Comparison of ENCODE assay signal across 1 cellular context in the genomic region with DNA sequence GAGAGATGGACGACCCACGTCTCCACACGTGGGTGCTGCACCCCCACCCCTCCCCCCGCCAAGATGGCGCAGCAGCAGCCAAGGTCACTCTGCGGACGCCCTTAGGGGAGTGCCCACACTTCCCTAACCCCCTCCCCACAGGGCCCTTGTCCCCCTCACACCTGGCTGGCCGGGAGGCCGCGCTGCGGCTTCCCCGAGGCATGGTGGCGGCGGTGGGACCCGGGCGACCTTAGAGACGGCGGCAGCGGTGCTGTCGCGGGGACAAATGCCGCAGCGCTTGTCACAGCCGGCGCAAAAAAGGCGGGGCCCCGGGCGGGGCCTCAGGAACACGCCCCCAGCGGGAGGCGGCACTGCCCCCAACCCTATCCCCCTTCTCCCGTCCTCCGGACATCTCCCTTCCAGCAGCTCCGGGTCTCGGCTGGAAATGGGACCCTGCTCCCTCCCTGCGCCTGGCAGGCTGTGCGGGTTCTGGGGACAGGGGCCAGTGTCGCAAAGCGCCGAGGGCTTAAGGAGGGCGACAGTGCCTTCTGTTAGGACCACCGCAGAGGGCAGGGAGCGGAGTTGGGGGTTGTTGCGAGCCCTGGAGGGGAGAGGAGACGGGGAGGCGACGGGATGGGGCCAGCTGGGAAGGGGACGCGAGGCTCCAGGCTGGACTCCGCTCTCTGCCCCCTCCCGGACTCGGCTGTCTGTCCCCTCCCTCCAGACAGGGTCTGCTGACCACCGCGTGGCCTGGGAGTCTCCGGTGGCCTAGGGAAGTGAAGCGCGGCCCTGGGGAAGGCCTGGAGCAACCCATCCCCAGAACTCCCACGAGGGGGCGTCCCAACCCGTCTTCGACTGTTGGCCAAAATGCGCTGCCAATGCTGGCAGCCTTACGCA.
A peak's percentile ranks its signal among the peaks of the same experiment; 100 is the strongest.
TF ChIP-seq lines count a peak whose summit lies in the region.

A gene (minus strand): TSS at position 300 of the 876 bp plus-strand sequence. CDS start 98 bp downstream, at position 202.

TF ChIP-seq in HepG2, 621 proteins besides CTCF, POLR2A, EP300 and RAD21 (continued from another document and continues in another):
- TF ChIP-seq, protein P1, sequence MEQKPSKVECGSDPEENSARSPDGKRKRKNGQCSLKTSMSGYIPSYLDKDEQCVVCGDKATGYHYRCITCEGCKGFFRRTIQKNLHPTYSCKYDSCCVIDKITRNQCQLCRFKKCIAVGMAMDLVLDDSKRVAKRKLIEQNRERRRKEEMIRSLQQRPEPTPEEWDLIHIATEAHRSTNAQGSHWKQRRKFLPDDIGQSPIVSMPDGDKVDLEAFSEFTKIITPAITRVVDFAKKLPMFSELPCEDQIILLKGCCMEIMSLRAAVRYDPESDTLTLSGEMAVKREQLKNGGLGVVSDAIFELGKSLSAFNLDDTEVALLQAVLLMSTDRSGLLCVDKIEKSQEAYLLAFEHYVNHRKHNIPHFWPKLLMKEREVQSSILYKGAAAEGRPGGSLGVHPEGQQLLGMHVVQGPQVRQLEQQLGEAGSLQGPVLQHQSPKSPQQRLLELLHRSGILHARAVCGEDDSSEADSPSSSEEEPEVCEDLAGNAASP (CRISPR knock-in tag; IDR thresholded peaks at IDR 0.05; ENCODE audit: borderline replicate concordance) = peak; percentile 11; the same call in 1 of the 2 replicates
- TF ChIP-seq ZBTB42 (CRISPR knock-in tag; IDR thresholded peaks at IDR 0.05) (peak; percentile 79; the same call in 1 of the 2 replicates), GTF2F1 (IDR thresholded peaks at IDR 0.05; ENCODE audit: low read length) (no peak), SOX13 (IDR thresholded peaks at IDR 0.05) (no peak), SOX13 (CRISPR knock-in tag; conservative IDR thresholded peaks at IDR 0.05 in 1 of 2, IDR thresholded peaks at IDR 0.05 in 1 of 2) (no peak; a peak in 1 of 4 replicates), SAP130 (CRISPR knock-in tag; IDR thresholded peaks at IDR 0.05; ENCODE audit: low read depth) (peak; percentile 65), MATR3 (CRISPR knock-in tag; IDR thresholded peaks at IDR 0.05) (no peak), IKZF1 (IDR thresholded peaks at IDR 0.05) (no peak), ZNF12 (CRISPR knock-in tag; IDR thresholded peaks at IDR 0.05) (no peak), FOXA3 (CRISPR knock-in tag; IDR thresholded peaks at IDR 0.05) (no peak), ZNF644 (CRISPR knock-in tag; IDR thresholded peaks at IDR 0.05; ENCODE audit: low read depth) (no peak), ZZZ3 (CRISPR knock-in tag; IDR thresholded peaks at IDR 0.05; ENCODE audit: borderline replicate concordance) (peak; percentile 51; the same call in 1 of the 2 replicates), ZNF7 (CRISPR knock-in tag; IDR thresholded peaks at IDR 0.05) (no peak), KAT8 (CRISPR knock-in tag; IDR thresholded peaks at IDR 0.05) (0 out of 2 replicates have a peak, but pooled peaks have one; percentile 18), ZNF780A (CRISPR knock-in tag; IDR thresholded peaks at IDR 0.05) (no peak), ZNF431 (CRISPR knock-in tag; IDR thresholded peaks at IDR 0.05; ENCODE audit: borderline replicate concordance, low read depth) (peak; percentile 91), ZFY (CRISPR knock-in tag; IDR thresholded peaks at IDR 0.05) (peak; percentile 95), ZNF724P (CRISPR knock-in tag; IDR thresholded peaks at IDR 0.05; ENCODE audit: borderline replicate concordance) (peak; percentile 62; the same call in 1 of the 2 replicates), NFE2L2 (IDR thresholded peaks at IDR 0.05; ENCODE audit: low read length) (no peak), ZNF260 (CRISPR knock-in tag; IDR thresholded peaks at IDR 0.05; ENCODE audit: borderline replicate concordance, low read depth) (no peak), FOSL1 (CRISPR knock-in tag; IDR thresholded peaks at IDR 0.05; ENCODE audit: borderline replicate concordance) (no peak), ZNF589 (CRISPR knock-in tag; conservative IDR thresholded peaks at IDR 0.05) (no peak), RFX5 (IDR thresholded peaks at IDR 0.05; ENCODE audit: low read depth, low read length) (no peak), CBFB (CRISPR knock-in tag; IDR thresholded peaks at IDR 0.05) (no peak), ZNF629 (CRISPR knock-in tag; conservative IDR thresholded peaks at IDR 0.05) (no peak), ZNF232 (CRISPR knock-in tag; IDR thresholded peaks at IDR 0.05; ENCODE audit: borderline replicate concordance) (0 out of 2 replicates have a peak, but pooled peaks have one; percentile 75), STAT5B (CRISPR knock-in tag; IDR thresholded peaks at IDR 0.05) (no peak; the same call in 1 of the 2 replicates), ZNF251 (CRISPR knock-in tag; IDR thresholded peaks at IDR 0.05) (no peak), ESRRA (CRISPR knock-in tag; IDR thresholded peaks at IDR 0.05; ENCODE audit: low read depth) (peak; percentile 29), MED1 (CRISPR knock-in tag; IDR thresholded peaks at IDR 0.05) (peak; percentile 43; the same call in 1 of the 2 replicates), ZNF354B (CRISPR knock-in tag; IDR thresholded peaks at IDR 0.05) (no peak; the same call in 1 of the 2 replicates)
- TF ChIP-seq, protein P2, sequence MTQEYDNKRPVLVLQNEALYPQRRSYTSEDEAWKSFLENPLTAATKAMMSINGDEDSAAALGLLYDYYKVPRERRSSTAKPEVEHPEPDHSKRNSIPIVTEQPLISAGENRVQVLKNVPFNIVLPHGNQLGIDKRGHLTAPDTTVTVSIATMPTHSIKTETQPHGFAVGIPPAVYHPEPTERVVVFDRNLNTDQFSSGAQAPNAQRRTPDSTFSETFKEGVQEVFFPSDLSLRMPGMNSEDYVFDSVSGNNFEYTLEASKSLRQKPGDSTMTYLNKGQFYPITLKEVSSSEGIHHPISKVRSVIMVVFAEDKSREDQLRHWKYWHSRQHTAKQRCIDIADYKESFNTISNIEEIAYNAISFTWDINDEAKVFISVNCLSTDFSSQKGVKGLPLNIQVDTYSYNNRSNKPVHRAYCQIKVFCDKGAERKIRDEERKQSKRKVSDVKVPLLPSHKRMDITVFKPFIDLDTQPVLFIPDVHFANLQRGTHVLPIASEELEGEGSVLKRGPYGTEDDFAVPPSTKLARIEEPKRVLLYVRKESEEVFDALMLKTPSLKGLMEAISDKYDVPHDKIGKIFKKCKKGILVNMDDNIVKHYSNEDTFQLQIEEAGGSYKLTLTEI (CRISPR knock-in tag; conservative IDR thresholded peaks at IDR 0.05) = no peak
- TF ChIP-seq, protein P3, sequence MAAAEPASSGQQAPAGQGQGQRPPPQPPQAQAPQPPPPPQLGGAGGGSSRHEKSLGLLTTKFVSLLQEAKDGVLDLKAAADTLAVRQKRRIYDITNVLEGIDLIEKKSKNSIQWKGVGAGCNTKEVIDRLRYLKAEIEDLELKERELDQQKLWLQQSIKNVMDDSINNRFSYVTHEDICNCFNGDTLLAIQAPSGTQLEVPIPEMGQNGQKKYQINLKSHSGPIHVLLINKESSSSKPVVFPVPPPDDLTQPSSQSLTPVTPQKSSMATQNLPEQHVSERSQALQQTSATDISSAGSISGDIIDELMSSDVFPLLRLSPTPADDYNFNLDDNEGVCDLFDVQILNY (CRISPR knock-in tag; conservative IDR thresholded peaks at IDR 0.05) = 0 out of 2 replicates have a peak, but pooled peaks have one; percentile 3
- TF ChIP-seq, protein P4, sequence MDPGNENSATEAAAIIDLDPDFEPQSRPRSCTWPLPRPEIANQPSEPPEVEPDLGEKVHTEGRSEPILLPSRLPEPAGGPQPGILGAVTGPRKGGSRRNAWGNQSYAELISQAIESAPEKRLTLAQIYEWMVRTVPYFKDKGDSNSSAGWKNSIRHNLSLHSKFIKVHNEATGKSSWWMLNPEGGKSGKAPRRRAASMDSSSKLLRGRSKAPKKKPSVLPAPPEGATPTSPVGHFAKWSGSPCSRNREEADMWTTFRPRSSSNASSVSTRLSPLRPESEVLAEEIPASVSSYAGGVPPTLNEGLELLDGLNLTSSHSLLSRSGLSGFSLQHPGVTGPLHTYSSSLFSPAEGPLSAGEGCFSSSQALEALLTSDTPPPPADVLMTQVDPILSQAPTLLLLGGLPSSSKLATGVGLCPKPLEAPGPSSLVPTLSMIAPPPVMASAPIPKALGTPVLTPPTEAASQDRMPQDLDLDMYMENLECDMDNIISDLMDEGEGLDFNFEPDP (CRISPR knock-in tag; conservative IDR thresholded peaks at IDR 0.05) = no peak
- TF ChIP-seq, protein P5, sequence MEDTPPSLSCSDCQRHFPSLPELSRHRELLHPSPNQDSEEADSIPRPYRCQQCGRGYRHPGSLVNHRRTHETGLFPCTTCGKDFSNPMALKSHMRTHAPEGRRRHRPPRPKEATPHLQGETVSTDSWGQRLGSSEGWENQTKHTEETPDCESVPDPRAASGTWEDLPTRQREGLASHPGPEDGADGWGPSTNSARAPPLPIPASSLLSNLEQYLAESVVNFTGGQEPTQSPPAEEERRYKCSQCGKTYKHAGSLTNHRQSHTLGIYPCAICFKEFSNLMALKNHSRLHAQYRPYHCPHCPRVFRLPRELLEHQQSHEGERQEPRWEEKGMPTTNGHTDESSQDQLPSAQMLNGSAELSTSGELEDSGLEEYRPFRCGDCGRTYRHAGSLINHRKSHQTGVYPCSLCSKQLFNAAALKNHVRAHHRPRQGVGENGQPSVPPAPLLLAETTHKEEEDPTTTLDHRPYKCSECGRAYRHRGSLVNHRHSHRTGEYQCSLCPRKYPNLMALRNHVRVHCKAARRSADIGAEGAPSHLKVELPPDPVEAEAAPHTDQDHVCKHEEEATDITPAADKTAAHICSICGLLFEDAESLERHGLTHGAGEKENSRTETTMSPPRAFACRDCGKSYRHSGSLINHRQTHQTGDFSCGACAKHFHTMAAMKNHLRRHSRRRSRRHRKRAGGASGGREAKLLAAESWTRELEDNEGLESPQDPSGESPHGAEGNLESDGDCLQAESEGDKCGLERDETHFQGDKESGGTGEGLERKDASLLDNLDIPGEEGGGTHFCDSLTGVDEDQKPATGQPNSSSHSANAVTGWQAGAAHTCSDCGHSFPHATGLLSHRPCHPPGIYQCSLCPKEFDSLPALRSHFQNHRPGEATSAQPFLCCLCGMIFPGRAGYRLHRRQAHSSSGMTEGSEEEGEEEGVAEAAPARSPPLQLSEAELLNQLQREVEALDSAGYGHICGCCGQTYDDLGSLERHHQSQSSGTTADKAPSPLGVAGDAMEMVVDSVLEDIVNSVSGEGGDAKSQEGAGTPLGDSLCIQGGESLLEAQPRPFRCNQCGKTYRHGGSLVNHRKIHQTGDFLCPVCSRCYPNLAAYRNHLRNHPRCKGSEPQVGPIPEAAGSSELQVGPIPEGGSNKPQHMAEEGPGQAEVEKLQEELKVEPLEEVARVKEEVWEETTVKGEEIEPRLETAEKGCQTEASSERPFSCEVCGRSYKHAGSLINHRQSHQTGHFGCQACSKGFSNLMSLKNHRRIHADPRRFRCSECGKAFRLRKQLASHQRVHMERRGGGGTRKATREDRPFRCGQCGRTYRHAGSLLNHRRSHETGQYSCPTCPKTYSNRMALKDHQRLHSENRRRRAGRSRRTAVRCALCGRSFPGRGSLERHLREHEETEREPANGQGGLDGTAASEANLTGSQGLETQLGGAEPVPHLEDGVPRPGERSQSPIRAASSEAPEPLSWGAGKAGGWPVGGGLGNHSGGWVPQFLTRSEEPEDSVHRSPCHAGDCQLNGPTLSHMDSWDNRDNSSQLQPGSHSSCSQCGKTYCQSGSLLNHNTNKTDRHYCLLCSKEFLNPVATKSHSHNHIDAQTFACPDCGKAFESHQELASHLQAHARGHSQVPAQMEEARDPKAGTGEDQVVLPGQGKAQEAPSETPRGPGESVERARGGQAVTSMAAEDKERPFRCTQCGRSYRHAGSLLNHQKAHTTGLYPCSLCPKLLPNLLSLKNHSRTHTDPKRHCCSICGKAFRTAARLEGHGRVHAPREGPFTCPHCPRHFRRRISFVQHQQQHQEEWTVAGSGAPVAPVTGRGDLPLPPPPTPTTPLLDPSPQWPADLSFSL (CRISPR knock-in tag; IDR thresholded peaks at IDR 0.05) = no peak
- TF ChIP-seq, protein P6, sequence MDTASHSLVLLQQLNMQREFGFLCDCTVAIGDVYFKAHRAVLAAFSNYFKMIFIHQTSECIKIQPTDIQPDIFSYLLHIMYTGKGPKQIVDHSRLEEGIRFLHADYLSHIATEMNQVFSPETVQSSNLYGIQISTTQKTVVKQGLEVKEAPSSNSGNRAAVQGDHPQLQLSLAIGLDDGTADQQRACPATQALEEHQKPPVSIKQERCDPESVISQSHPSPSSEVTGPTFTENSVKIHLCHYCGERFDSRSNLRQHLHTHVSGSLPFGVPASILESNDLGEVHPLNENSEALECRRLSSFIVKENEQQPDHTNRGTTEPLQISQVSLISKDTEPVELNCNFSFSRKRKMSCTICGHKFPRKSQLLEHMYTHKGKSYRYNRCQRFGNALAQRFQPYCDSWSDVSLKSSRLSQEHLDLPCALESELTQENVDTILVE (CRISPR knock-in tag; IDR thresholded peaks at IDR 0.05) = no peak
- TF ChIP-seq, protein P7, sequence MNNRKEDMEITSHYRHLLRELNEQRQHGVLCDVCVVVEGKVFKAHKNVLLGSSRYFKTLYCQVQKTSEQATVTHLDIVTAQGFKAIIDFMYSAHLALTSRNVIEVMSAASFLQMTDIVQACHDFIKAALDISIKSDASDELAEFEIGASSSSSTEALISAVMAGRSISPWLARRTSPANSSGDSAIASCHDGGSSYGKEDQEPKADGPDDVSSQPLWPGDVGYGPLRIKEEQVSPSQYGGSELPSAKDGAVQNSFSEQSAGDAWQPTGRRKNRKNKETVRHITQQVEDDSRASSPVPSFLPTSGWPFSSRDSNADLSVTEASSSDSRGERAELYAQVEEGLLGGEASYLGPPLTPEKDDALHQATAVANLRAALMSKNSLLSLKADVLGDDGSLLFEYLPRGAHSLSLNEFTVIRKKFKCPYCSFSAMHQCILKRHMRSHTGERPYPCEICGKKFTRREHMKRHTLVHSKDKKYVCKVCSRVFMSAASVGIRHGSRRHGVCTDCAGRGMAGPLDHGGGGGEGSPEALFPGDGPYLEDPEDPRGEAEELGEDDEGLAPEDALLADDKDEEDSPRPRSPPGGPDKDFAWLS (CRISPR knock-in tag; IDR thresholded peaks at IDR 0.05; ENCODE audit: borderline replicate concordance) = no peak
- TF ChIP-seq, protein P8, sequence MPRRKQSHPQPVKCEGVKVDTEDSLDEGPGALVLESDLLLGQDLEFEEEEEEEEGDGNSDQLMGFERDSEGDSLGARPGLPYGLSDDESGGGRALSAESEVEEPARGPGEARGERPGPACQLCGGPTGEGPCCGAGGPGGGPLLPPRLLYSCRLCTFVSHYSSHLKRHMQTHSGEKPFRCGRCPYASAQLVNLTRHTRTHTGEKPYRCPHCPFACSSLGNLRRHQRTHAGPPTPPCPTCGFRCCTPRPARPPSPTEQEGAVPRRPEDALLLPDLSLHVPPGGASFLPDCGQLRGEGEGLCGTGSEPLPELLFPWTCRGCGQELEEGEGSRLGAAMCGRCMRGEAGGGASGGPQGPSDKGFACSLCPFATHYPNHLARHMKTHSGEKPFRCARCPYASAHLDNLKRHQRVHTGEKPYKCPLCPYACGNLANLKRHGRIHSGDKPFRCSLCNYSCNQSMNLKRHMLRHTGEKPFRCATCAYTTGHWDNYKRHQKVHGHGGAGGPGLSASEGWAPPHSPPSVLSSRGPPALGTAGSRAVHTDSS (CRISPR knock-in tag; conservative IDR thresholded peaks at IDR 0.05) = no peak
